2 cellular contexts compared by ENCODE assay signal in the genomic region with DNA sequence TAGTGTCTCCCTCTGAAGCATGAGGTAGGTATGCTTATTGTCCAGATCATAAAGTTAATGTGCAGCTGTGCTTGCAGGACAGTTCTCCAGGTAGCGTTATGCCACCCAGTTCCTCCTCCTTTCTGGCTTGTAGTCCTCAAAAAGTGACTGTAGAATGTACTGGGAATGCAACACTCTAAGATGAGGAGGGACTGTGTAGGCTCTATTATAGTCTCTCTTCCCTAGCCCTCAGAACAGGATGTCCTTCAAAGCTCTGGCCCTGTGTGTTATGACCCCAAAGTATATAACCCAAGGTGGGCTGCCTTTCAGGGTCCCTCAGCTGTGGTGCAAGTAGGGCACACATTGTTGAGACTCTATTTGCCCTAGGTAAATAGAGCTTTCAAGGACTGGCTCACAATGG.
TF ChIP-seq lines count a peak whose summit lies in the region.

No MANE protein-coding gene starts in this region.

TF ChIP-seq in SK-N-SH treated with all-trans-retinoic acid at 6 μM for 48 hours, 23 proteins besides CTCF, POLR2A, EP300 and RAD21 (continued from another document):
- TF ChIP-seq, protein P1, sequence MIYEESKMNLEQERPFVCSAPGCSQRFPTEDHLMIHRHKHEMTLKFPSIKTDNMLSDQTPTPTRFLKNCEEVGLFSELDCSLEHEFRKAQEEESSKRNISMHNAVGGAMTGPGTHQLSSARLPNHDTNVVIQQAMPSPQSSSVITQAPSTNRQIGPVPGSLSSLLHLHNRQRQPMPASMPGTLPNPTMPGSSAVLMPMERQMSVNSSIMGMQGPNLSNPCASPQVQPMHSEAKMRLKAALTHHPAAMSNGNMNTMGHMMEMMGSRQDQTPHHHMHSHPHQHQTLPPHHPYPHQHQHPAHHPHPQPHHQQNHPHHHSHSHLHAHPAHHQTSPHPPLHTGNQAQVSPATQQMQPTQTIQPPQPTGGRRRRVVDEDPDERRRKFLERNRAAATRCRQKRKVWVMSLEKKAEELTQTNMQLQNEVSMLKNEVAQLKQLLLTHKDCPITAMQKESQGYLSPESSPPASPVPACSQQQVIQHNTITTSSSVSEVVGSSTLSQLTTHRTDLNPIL (CRISPR knock-in tag; IDR thresholded peaks at IDR 0.05; ENCODE audit: low read depth): no peak
- TF ChIP-seq PPARA (CRISPR knock-in tag; IDR thresholded peaks at IDR 0.05; ENCODE audit: borderline replicate concordance): no peak
- TF ChIP-seq TOX (CRISPR knock-in tag; IDR thresholded peaks at IDR 0.05; ENCODE audit: borderline replicate concordance): no peak
- TF ChIP-seq ZC3H10 (CRISPR knock-in tag; IDR thresholded peaks at IDR 0.05): no peak
- no peak for TF ChIP-seq BACH2 (CRISPR knock-in tag; IDR thresholded peaks at IDR 0.05; ENCODE audit: borderline replicate concordance)
- TF ChIP-seq ZNF565 (CRISPR knock-in tag; conservative IDR thresholded peaks at IDR 0.05; ENCODE audit: low read depth): no peak
- no peak for TF ChIP-seq ZNF8 (CRISPR knock-in tag; IDR thresholded peaks at IDR 0.05)
- TF ChIP-seq OSR1 (CRISPR knock-in tag; IDR thresholded peaks at IDR 0.05): no peak
TF ChIP-seq in SK-N-SH treated with all-trans-retinoic acid at 6 μM for 48 hours: peak in this region for 0.

TF ChIP-seq in SK-N-SH, 30 proteins besides CTCF, POLR2A, EP300 and RAD21 (continued from another document):
- TF ChIP-seq, protein P2, sequence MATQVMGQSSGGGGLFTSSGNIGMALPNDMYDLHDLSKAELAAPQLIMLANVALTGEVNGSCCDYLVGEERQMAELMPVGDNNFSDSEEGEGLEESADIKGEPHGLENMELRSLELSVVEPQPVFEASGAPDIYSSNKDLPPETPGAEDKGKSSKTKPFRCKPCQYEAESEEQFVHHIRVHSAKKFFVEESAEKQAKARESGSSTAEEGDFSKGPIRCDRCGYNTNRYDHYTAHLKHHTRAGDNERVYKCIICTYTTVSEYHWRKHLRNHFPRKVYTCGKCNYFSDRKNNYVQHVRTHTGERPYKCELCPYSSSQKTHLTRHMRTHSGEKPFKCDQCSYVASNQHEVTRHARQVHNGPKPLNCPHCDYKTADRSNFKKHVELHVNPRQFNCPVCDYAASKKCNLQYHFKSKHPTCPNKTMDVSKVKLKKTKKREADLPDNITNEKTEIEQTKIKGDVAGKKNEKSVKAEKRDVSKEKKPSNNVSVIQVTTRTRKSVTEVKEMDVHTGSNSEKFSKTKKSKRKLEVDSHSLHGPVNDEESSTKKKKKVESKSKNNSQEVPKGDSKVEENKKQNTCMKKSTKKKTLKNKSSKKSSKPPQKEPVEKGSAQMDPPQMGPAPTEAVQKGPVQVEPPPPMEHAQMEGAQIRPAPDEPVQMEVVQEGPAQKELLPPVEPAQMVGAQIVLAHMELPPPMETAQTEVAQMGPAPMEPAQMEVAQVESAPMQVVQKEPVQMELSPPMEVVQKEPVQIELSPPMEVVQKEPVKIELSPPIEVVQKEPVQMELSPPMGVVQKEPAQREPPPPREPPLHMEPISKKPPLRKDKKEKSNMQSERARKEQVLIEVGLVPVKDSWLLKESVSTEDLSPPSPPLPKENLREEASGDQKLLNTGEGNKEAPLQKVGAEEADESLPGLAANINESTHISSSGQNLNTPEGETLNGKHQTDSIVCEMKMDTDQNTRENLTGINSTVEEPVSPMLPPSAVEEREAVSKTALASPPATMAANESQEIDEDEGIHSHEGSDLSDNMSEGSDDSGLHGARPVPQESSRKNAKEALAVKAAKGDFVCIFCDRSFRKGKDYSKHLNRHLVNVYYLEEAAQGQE (IDR thresholded peaks at IDR 0.05; ENCODE audit: low read depth, low read length): no peak
- TF ChIP-seq SIN3A (IDR thresholded peaks at IDR 0.05; ENCODE audit: borderline replicate concordance, low read depth, low read length) (no peak), RFX5 (IDR thresholded peaks at IDR 0.05; ENCODE audit: low read length) (no peak), TCF12 (IDR thresholded peaks at IDR 0.05) (no peak), ELF1 (IDR thresholded peaks at IDR 0.05) (no peak), TAF1 (IDR thresholded peaks at IDR 0.05; ENCODE audit: borderline replicate concordance, low read depth, low read length) (no peak), SMC3 (IDR thresholded peaks at IDR 0.05; ENCODE audit: low read depth, low read length) (no peak), RXRA (IDR thresholded peaks at IDR 0.05; ENCODE audit: borderline replicate concordance, low read depth) (no peak)
- TF ChIP-seq, protein P3, sequence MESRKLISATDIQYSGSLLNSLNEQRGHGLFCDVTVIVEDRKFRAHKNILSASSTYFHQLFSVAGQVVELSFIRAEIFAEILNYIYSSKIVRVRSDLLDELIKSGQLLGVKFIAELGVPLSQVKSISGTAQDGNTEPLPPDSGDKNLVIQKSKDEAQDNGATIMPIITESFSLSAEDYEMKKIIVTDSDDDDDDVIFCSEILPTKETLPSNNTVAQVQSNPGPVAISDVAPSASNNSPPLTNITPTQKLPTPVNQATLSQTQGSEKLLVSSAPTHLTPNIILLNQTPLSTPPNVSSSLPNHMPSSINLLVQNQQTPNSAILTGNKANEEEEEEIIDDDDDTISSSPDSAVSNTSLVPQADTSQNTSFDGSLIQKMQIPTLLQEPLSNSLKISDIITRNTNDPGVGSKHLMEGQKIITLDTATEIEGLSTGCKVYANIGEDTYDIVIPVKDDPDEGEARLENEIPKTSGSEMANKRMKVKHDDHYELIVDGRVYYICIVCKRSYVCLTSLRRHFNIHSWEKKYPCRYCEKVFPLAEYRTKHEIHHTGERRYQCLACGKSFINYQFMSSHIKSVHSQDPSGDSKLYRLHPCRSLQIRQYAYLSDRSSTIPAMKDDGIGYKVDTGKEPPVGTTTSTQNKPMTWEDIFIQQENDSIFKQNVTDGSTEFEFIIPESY (IDR thresholded peaks at IDR 0.05; ENCODE audit: borderline replicate concordance, low read depth): no peak
